ENCODE assay signal across 1 cellular context in the genomic region with DNA sequence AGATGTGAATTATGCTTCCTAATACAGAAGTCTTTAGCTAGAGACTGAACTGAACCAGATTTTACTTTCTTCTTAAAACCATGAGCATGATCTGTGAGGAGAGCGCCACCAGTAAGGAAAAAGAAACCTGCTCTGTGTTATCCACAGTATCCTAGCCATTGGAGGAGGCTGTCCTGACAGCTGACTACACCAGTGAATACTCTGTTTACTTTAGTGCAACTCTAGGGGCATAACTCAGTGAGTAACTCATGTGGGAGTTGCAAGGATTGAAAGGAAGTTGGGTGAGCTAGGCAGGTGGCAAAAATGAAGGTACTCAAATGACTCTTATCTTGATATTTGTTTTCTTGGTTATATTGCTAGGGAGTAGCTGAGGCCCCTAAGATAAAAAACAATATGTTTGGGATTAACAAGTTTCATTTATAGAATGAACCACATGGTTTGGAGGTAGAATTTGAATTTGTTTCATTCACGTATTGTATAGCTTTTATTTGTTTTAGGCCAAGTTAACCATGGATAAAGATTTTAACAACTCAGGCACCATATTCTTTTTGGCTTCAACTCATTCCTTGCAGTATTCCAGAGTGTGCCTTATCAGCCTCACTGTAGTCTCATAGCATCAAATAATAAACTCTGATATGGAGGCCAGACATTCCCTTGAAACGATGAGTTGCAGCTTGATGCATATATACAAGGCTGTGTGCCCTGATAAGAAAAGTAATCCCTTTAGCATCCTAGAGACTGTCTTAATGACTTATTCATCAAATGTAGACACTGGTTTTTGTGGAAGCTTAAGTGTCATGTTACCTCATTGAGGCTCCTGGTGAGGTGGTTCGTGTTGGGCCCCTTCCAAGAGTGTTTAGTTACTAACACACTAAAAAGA.
TF ChIP-seq lines count a peak whose summit lies in the region.

No MANE protein-coding gene starts in this region.

TF ChIP-seq in HEK293, 187 proteins besides CTCF, POLR2A, EP300 and RAD21 (continued from another document and continues in another):
- 0 out of 2 replicates have a peak, but pooled peaks have one; percentile 14 for TF ChIP-seq KLF10 (tag by site-specific recombination; IDR thresholded peaks at IDR 0.05)
- no peak for TF ChIP-seq REST (tag by site-specific recombination; IDR thresholded peaks at IDR 0.05)
- TF ChIP-seq OSR2 (tag by site-specific recombination; IDR thresholded peaks at IDR 0.05), result peak; percentile 86
- TF ChIP-seq KLF8 (tag by site-specific recombination; IDR thresholded peaks at IDR 0.05), result peak; percentile 66
- TF ChIP-seq ZNF629 (tag by site-specific recombination; IDR thresholded peaks at IDR 0.05), result peak; percentile 44
- TF ChIP-seq ZFP41 (tag by site-specific recombination; IDR thresholded peaks at IDR 0.05; ENCODE audit: borderline replicate concordance), result no peak
- TF ChIP-seq ZSCAN30 (tag by site-specific recombination; IDR thresholded peaks at IDR 0.05), result no peak
- TF ChIP-seq ZNF76 (tag by site-specific recombination; IDR thresholded peaks at IDR 0.05; ENCODE audit: borderline replicate concordance, low read depth), result no peak
- no peak for TF ChIP-seq ZNF830 (tag by site-specific recombination; IDR thresholded peaks at IDR 0.05; ENCODE audit: low read depth)
- TF ChIP-seq GLIS2 (tag by site-specific recombination; IDR thresholded peaks at IDR 0.05), result no peak
- TF ChIP-seq ZNF610 (tag by site-specific recombination; IDR thresholded peaks at IDR 0.05; ENCODE audit: borderline replicate concordance), result no peak
- no peak for TF ChIP-seq ZNF660 (tag by site-specific recombination; IDR thresholded peaks at IDR 0.05)
- TF ChIP-seq ZNF169 (tag by site-specific recombination; IDR thresholded peaks at IDR 0.05), result no peak
- no peak for TF ChIP-seq MZF1 (tag by site-specific recombination; IDR thresholded peaks at IDR 0.05; ENCODE audit: borderline replicate concordance)
- TF ChIP-seq, protein P1, sequence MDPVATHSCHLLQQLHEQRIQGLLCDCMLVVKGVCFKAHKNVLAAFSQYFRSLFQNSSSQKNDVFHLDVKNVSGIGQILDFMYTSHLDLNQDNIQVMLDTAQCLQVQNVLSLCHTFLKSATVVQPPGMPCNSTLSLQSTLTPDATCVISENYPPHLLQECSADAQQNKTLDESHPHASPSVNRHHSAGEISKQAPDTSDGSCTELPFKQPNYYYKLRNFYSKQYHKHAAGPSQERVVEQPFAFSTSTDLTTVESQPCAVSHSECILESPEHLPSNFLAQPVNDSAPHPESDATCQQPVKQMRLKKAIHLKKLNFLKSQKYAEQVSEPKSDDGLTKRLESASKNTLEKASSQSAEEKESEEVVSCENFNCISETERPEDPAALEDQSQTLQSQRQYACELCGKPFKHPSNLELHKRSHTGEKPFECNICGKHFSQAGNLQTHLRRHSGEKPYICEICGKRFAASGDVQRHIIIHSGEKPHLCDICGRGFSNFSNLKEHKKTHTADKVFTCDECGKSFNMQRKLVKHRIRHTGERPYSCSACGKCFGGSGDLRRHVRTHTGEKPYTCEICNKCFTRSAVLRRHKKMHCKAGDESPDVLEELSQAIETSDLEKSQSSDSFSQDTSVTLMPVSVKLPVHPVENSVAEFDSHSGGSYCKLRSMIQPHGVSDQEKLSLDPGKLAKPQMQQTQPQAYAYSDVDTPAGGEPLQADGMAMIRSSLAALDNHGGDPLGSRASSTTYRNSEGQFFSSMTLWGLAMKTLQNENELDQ (tag by site-specific recombination; IDR thresholded peaks at IDR 0.05; ENCODE audit: low read depth), result no peak
- no peak for TF ChIP-seq ZNF571 (tag by site-specific recombination; IDR thresholded peaks at IDR 0.05)
- no peak for TF ChIP-seq GLI4 (tag by site-specific recombination; IDR thresholded peaks at IDR 0.05)
- peak; percentile 40; the same call in 1 of the 2 replicates for TF ChIP-seq PRDM6 (tag by site-specific recombination; IDR thresholded peaks at IDR 0.05)
- no peak for TF ChIP-seq HIC1 (tag by site-specific recombination; IDR thresholded peaks at IDR 0.05)
- no peak for TF ChIP-seq EGR2 (tag by site-specific recombination; IDR thresholded peaks at IDR 0.05; ENCODE audit: low read depth)
- TF ChIP-seq ZNF843 (tag by site-specific recombination; IDR thresholded peaks at IDR 0.05), result peak; percentile 73
- no peak for TF ChIP-seq ZNF621 (tag by site-specific recombination; IDR thresholded peaks at IDR 0.05)
- TF ChIP-seq, protein P2, sequence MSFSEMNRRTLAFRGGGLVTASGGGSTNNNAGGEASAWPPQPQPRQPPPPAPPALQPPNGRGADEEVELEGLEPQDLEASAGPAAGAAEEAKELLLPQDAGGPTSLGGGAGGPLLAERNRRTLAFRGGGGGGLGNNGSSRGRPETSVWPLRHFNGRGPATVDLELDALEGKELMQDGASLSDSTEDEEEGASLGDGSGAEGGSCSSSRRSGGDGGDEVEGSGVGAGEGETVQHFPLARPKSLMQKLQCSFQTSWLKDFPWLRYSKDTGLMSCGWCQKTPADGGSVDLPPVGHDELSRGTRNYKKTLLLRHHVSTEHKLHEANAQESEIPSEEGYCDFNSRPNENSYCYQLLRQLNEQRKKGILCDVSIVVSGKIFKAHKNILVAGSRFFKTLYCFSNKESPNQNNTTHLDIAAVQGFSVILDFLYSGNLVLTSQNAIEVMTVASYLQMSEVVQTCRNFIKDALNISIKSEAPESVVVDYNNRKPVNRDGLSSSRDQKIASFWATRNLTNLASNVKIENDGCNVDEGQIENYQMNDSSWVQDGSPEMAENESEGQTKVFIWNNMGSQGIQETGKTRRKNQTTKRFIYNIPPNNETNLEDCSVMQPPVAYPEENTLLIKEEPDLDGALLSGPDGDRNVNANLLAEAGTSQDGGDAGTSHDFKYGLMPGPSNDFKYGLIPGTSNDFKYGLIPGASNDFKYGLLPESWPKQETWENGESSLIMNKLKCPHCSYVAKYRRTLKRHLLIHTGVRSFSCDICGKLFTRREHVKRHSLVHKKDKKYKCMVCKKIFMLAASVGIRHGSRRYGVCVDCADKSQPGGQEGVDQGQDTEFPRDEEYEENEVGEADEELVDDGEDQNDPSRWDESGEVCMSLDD (tag by site-specific recombination; IDR thresholded peaks at IDR 0.05), result no peak
- TF ChIP-seq TCF7L2 (IDR thresholded peaks at IDR 0.05; ENCODE audit: borderline replicate concordance, low read depth, low read length), result peak; percentile 30; the same call in 1 of the 2 replicates
- TF ChIP-seq IKZF3 (tag by site-specific recombination; IDR thresholded peaks at IDR 0.05), result no peak
- TF ChIP-seq SCRT2 (tag by site-specific recombination; IDR thresholded peaks at IDR 0.05), result no peak
- TF ChIP-seq ZNF24 (tag by site-specific recombination; IDR thresholded peaks at IDR 0.05), result no peak; the same call in 1 of the 2 replicates
- TF ChIP-seq ZSCAN23 (tag by site-specific recombination; IDR thresholded peaks at IDR 0.05), result no peak
- TF ChIP-seq ZNF510 (tag by site-specific recombination; IDR thresholded peaks at IDR 0.05; ENCODE audit: insufficient replicate concordance), result no peak
- no peak for TF ChIP-seq ZNF280D (tag by site-specific recombination; IDR thresholded peaks at IDR 0.05)
- TF ChIP-seq, protein P3, sequence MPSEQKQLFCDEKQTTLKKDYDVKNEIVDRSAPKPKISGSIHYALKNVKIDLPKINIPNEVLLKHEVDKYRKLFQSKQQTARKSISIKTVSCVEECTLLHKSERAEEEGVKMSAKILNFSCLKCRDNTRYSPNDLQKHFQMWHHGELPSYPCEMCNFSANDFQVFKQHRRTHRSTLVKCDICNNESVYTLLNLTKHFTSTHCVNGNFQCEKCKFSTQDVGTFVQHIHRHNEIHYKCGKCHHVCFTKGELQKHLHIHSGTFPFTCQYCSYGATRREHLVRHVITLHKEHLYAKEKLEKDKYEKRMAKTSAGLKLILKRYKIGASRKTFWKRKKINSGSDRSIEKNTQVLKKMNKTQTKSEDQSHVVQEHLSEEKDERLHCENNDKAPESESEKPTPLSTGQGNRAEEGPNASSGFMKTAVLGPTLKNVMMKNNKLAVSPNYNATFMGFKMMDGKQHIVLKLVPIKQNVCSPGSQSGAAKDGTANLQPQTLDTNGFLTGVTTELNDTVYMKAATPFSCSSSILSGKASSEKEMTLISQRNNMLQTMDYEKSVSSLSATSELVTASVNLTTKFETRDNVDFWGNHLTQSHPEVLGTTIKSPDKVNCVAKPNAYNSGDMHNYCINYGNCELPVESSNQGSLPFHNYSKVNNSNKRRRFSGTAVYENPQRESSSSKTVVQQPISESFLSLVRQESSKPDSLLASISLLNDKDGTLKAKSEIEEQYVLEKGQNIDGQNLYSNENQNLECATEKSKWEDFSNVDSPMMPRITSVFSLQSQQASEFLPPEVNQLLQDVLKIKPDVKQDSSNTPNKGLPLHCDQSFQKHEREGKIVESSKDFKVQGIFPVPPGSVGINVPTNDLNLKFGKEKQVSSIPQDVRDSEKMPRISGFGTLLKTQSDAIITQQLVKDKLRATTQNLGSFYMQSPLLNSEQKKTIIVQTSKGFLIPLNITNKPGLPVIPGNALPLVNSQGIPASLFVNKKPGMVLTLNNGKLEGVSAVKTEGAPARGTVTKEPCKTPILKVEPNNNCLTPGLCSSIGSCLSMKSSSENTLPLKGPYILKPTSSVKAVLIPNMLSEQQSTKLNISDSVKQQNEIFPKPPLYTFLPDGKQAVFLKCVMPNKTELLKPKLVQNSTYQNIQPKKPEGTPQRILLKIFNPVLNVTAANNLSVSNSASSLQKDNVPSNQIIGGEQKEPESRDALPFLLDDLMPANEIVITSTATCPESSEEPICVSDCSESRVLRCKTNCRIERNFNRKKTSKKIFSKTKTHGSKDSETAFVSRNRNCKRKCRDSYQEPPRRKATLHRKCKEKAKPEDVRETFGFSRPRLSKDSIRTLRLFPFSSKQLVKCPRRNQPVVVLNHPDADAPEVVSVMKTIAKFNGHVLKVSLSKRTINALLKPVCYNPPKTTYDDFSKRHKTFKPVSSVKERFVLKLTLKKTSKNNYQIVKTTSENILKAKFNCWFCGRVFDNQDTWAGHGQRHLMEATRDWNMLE (tag by site-specific recombination; conservative IDR thresholded peaks at IDR 0.05; ENCODE audit: low read depth), result no peak
